Comparison of ENCODE assay signal across 23 cellular contexts in genomic region chr1:209629621-209630382, GRCh38. TPM values are rescaled to one million over a fixed set of nuclear protein-coding genes. Genes with fewer than 3 reads are reported as not detected.
"Had no signal": no experiment of that assay in that cellular context is flagged by ENCODE, and none has a peak within 500 bp of the region (broad histone marks: within the 10 kb centered on the region; RNA-seq: fewer than 3 reads in every experiment).

No MANE protein-coding gene starts in this region.

- H3K9me3 ChIP-seq: psoas muscle, right lobe of liver, tibial artery had no signal

- H3K27me3 ChIP-seq: brain microvascular endothelial cell, right lobe of liver had no signal

- H3K27ac ChIP-seq: brain microvascular endothelial cell, psoas muscle, right lobe of liver, tibial artery had no signal

- H3K36me3 ChIP-seq: brain microvascular endothelial cell, right lobe of liver, tibial artery had no signal

- H3K36me3 Mint-ChIP-seq: stimulated activated memory B cell treated with anti-CD40 and anti-IgM and Interleukin-4, amounts not matched to agents 10 μg/mL and 1 μg/mL and 100 μg/mL, for 72 hours had no signal

- ATAC-seq: activated CD8-positive, alpha-beta T cell treated with anti-CD3 and anti-CD28 coated beads, Interleukin-2, amount 10 ng/mL, durations not matched to agents 7 days and 5 days; activated naive CD8-positive, alpha-beta T cell treated with anti-CD3 and anti-CD28 coated beads, Interleukin-2, amount 50 U/mL, for 24 hours; naive thymus-derived CD4-positive, alpha-beta T cell; psoas muscle; stimulated activated memory B cell treated with anti-CD40 and anti-IgM and Interleukin-4, amounts not matched to agents 10 μg/mL and 1 μg/mL and 100 μg/mL, for 72 hours had no signal

- H3K27me3 Mint-ChIP-seq: activated naive CD8-positive, alpha-beta T cell treated with anti-CD3 and anti-CD28 coated beads, Interleukin-2, amount 50 U/mL, for 24 hours; activated T-cell treated with anti-CD3 and anti-CD28 coated beads, Interleukin-2, amount 50 U/mL, for 24 hours; naive thymus-derived CD4-positive, alpha-beta T cell had no signal

- H3K27ac Mint-ChIP-seq: activated CD8-positive, alpha-beta T cell treated with anti-CD3 and anti-CD28 coated beads, Interleukin-2, amount 10 ng/mL, durations not matched to agents 7 days and 5 days; activated naive CD4-positive, alpha-beta T cell treated with anti-CD3 and anti-CD28 coated beads for 36 hours; activated naive CD8-positive, alpha-beta T cell treated with anti-CD3 and anti-CD28 coated beads, Interleukin-2, amount 50 U/mL, for 24 hours; activated T-cell treated with anti-CD3 and anti-CD28 coated beads, Interleukin-2, amount 50 U/mL, for 24 hours; dendritic cell treated with granulocyte-macrophage colony-stimulating factor and Interleukin-4, amounts not matched to agents 40 ng/mL and 50 ng/mL, for 4 days; stimulated activated memory B cell treated with anti-CD40 and anti-IgM and Interleukin-4, amounts not matched to agents 10 μg/mL and 1 μg/mL and 100 μg/mL, for 72 hours had no signal

- H3K4me3 Mint-ChIP-seq: activated CD8-positive, alpha-beta T cell treated with anti-CD3 and anti-CD28 coated beads, Interleukin-2, amount 10 ng/mL, durations not matched to agents 7 days and 5 days; activated naive CD4-positive, alpha-beta T cell treated with anti-CD3 and anti-CD28 coated beads for 36 hours; activated naive CD8-positive, alpha-beta T cell treated with anti-CD3 and anti-CD28 coated beads, Interleukin-2, amount 50 U/mL, for 24 hours; activated T-cell treated with anti-CD3 and anti-CD28 coated beads, Interleukin-2, amount 50 U/mL, for 24 hours; dendritic cell treated with granulocyte-macrophage colony-stimulating factor and Interleukin-4, amounts not matched to agents 40 ng/mL and 50 ng/mL, for 4 days; naive thymus-derived CD4-positive, alpha-beta T cell; stimulated activated memory B cell treated with anti-CD40 and anti-IgM and Interleukin-4, amounts not matched to agents 10 μg/mL and 1 μg/mL and 100 μg/mL, for 72 hours had no signal

- H3K9me3 Mint-ChIP-seq: activated naive CD4-positive, alpha-beta T cell treated with anti-CD3 and anti-CD28 coated beads for 36 hours; activated naive CD8-positive, alpha-beta T cell treated with anti-CD3 and anti-CD28 coated beads, Interleukin-2, amount 50 U/mL, for 24 hours; activated T-cell treated with anti-CD3 and anti-CD28 coated beads, Interleukin-2, amount 50 U/mL, for 24 hours; dendritic cell treated with granulocyte-macrophage colony-stimulating factor and Interleukin-4, amounts not matched to agents 40 ng/mL and 50 ng/mL, for 4 days; naive thymus-derived CD4-positive, alpha-beta T cell; stimulated activated memory B cell treated with anti-CD40 and anti-IgM and Interleukin-4, amounts not matched to agents 10 μg/mL and 1 μg/mL and 100 μg/mL, for 72 hours had no signal

- H3K4me2 ChIP-seq: smooth muscle cell had no signal

- DNase-seq: activated CD4-positive, alpha-beta T cell treated with anti-CD3 and anti-CD28 coated beads for 48 hours; activated CD4-positive, CD25-positive, alpha-beta regulatory T cell; activated CD8-positive, alpha-beta T cell treated with anti-CD3 and anti-CD28 coated beads, Interleukin-2, amount 10 ng/mL, durations not matched to agents 7 days and 5 days; activated naive CD8-positive, alpha-beta T cell treated with anti-CD3 and anti-CD28 coated beads, Interleukin-2, amount 50 U/mL, for 24 hours; activated T-cell treated with anti-CD3 and anti-CD28 coated beads, Interleukin-2, amount 50 U/mL, for 24 hours; aorta; brain microvascular endothelial cell; cerebellar nuclear complex; effector memory CD4-positive, alpha-beta T cell; foreskin fibroblast; naive thymus-derived CD4-positive, alpha-beta T cell; psoas muscle; right lobe of liver; stimulated activated CD4-positive, alpha-beta T cell treated with anti-CD3 and anti-CD28 coated beads, Interleukin-4, amount 100 ng/mL, for 24 hours; T1000; tibial artery had no signal

- FAIRE-seq: endothelial cell of umbilical vein had no signal

- H3K4me3 ChIP-seq: psoas muscle, right lobe of liver, smooth muscle cell, tibial artery had no signal

RNA-seq across cellular contexts. Expression of gene G0S2, which starts 45.4 kb away (rescaled TPM):
- total RNA-seq: activated CD8-positive, alpha-beta T cell treated with anti-CD3 and anti-CD28 coated beads, Interleukin-2, amount 10 ng/mL, durations not matched to agents 7 days and 5 days had no signal

RNA-seq across cellular contexts. Expression of gene CAMK1G, which starts 46.3 kb away (rescaled TPM):
- total RNA-seq: activated CD8-positive, alpha-beta T cell treated with anti-CD3 and anti-CD28 coated beads, Interleukin-2, amount 10 ng/mL, durations not matched to agents 7 days and 5 days; endothelial cell of umbilical vein; naive thymus-derived CD4-positive, alpha-beta T cell; osteocyte; T-helper 1 cell treated with Interleukin-12 subunit alpha and Interleukin-12 subunit beta and Interleukin-4 antibody, amounts not matched to agents 30 ng/mL and 1 ng/mL, for 36 hours had no signal
- polyA plus RNA-seq: endothelial cell of umbilical vein; naive thymus-derived CD4-positive, alpha-beta T cell; smooth muscle cell had no signal
